7 cellular contexts compared by ENCODE assay signal in genomic region chr1:100249537-100250257, GRCh38.
A peak's percentile ranks its signal among the peaks of the same experiment; 100 is the strongest.
DNase-seq lines count a peak whose midpoint lies in the region; ATAC-seq and TF ChIP-seq lines count a peak whose summit lies in the region.

TSS of gene DBT (minus strand) at chr1:100249834. CDS start at chr1:100249820, 14 bp downstream.

- H3K4me3 ChIP-seq in astrocyte of the cerebellum (ENCODE audit: low read depth, low read length): peak within 1 kb of the TSS; percentile 84

- DNase-seq in NCI-H2029 treated with DMSO at 0.1 percent for 48 hours (lab: John Stamatoyannopoulos, UW): peak; percentile 94
- peak; percentile 85 for DNase-seq in T-helper 9 cell
- peak; percentile 85 for DNase-seq in astrocyte of the cerebellum (ENCODE audit: low read depth)
- DNase-seq in hippocampal formation (lab: John Stamatoyannopoulos, UW): peak; percentile 96 to 97
- DNase-seq in retina: peak; percentile 92

- TF ChIP-seq CTCF in astrocyte of the cerebellum (IDR thresholded peaks at IDR 0.05; ENCODE audit: low read depth, low read length, missing control alignments): no peak

- in situ Hi-C loops in astrocyte of the cerebellum (cut with HindIII; ENCODE audit: low sequenced_read_pairs): no loop called here

- ATAC-seq in GM18508 (IDR thresholded peaks at IDR 0.05; ENCODE audit: insufficient read depth, unreplicated experiment) (peak; percentile 99), HG02981 (IDR thresholded peaks at IDR 0.05; ENCODE audit: unreplicated experiment) (peak; percentile 100)

Comparison
In these comparisons a context has a peak if more than half of its experiments do, and no peak if none do; other contexts are left out.
1. Peak in every context shown above with its lines: DNase-seq, ATAC-seq and H3K4me3 ChIP-seq.